Comparison of ENCODE assay signal across 8 cellular contexts in genomic region chr15:55318588-55319494, GRCh38. TPM values are rescaled to one million over a fixed set of nuclear protein-coding genes. Genes with fewer than 3 reads are reported as not detected.
DNase-seq lines count a peak whose midpoint lies in the region; ATAC-seq, FAIRE-seq and TF ChIP-seq lines count a peak whose summit lies in the region.

Gene PIGB, plus strand, starts transcription at chr15:55319222. Its CDS starts 29 bp downstream, at chr15:55319251.
Gene PIGBOS1, minus strand, starts transcription at chr15:55319123. Its CDS starts 1,331 bp downstream, at chr15:55317792.

- H3K9me3 Mint-ChIP-seq in progenitor cell of endocrine pancreas (ENCODE audit: low read depth): no peaks in the 10 kb centered on the region

- peak; percentile 93 for ATAC-seq in HG02798 (IDR thresholded peaks at IDR 0.05; ENCODE audit: poor library complexity, unreplicated experiment)
- ATAC-seq in left cardiac atrium: peak; percentile 98
- peak; percentile 99 for ATAC-seq in upper lobe of right lung

- peak; percentile 92 for TF ChIP-seq POLR2A in GM12892 (IDR thresholded peaks at IDR 0.05; ENCODE audit: low read depth, low read length)

- H3K4me1 Mint-ChIP-seq in progenitor cell of endocrine pancreas (ENCODE audit: low read depth): peaks cover 3% of the 10 kb centered on the region

- DNase-seq in GM12892 (ENCODE audit: insufficient read length) (peak; percentile 57), NCI-H1417 treated with DMSO at 0.1 percent for 48 hours (lab: John Stamatoyannopoulos, UW) (peak; percentile 22), T follicular helper cell (ENCODE audit: low read depth) (peak; percentile 54), left cardiac atrium (peak; percentile 89), progenitor cell of endocrine pancreas (ENCODE audit: low spot score, unreplicated experiment) (peak; percentile 53), upper lobe of right lung (peak; percentile 91)

- peak; percentile 94 for FAIRE-seq in GM12892 (lab: Jason Lieb, UNC)

- intact Hi-C loops in left cardiac atrium (cut with DNase I) (no loop called here), upper lobe of right lung (cut with DNase I) (no loop called here)

- H3K27ac Mint-ChIP-seq in progenitor cell of endocrine pancreas: peak within 1 kb of the TSS; percentile 98

- peaks cover 6% of the 10 kb centered on the region for H3K36me3 Mint-ChIP-seq in progenitor cell of endocrine pancreas (ENCODE audit: insufficient read depth)

- H3K4me3 Mint-ChIP-seq in progenitor cell of endocrine pancreas (ENCODE audit: low read depth): peak within 1 kb of the TSS; percentile 96

- H3K27ac ChIP-seq in adipose tissue (ENCODE audit: low read depth, low read length) (peak within 1 kb of the TSS; percentile 88), upper lobe of right lung (peak within 1 kb of the TSS; percentile 95)

- peak within 1 kb of the TSS; percentile 76 for H3K4me3 ChIP-seq in upper lobe of right lung

- 0 to 1% (median 1%) methylated on average over 49 of the region's 49 CpGs for WGBS in adipose tissue, 3 donors

- TF ChIP-seq CTCF in progenitor cell of endocrine pancreas (IDR thresholded peaks at IDR 0.05; ENCODE audit: unreplicated experiment): peak; percentile 19
- peak; percentile 10 for TF ChIP-seq CTCF in upper lobe of right lung (IDR thresholded peaks at IDR 0.05)

- H3K9me3 ChIP-seq in upper lobe of right lung: no peaks in the 10 kb centered on the region

- H3K4me1 ChIP-seq in upper lobe of right lung: peaks cover 30% of the 10 kb centered on the region

- H3K27me3 ChIP-seq in upper lobe of right lung: no peaks in the 10 kb centered on the region

- no peaks in the 10 kb centered on the region for H3K27me3 Mint-ChIP-seq in progenitor cell of endocrine pancreas

- H3K36me3 ChIP-seq in upper lobe of right lung: no peaks in the 10 kb centered on the region

RNA-seq across cellular contexts. Expression of gene PIGB, which starts in this region (rescaled TPM):
- polyA plus RNA-seq in GM12892 (2012; ENCODE audit: missing spikeins): 20.2 TPM
- polyA plus RNA-seq in adipose tissue: 1 to 10 TPM; 2.8 to 6.8 (median 5.5) TPM
- total RNA-seq in left cardiac atrium: 1 to 10 TPM; 4.2 to 7.5 TPM
- 16.2 and 17.6 TPM in 2 replicates for total RNA-seq in progenitor cell of endocrine pancreas
- 8.6 TPM for total RNA-seq in upper lobe of right lung

RNA-seq across cellular contexts. Expression of gene PIGBOS1, which starts in this region (rescaled TPM):
- 20.8 TPM for polyA plus RNA-seq in GM12892 (2012; ENCODE audit: missing spikeins)
- polyA plus RNA-seq in adipose tissue: 10 to 100 TPM in 2 of 3 donors, 1 to 10 TPM in 1; 9.7 to 22.2 (median 21.6) TPM
- total RNA-seq in left cardiac atrium (10 to 100 TPM in 1 of 2 donors, 1 to 10 TPM in 1; 8.6 to 12.6 TPM), progenitor cell of endocrine pancreas (13.5 and 13.6 TPM in 2 replicates), upper lobe of right lung (12.4 TPM)

Comparison
In these comparisons a context has a peak if more than half of its experiments do, and no peak if none do; other contexts are left out.
1. Peak in every context shown above with its lines: DNase-seq, ATAC-seq, H3K4me3 ChIP-seq and H3K27ac ChIP-seq.
2. DNase-seq: peak in every context shown above with its lines; median percentile 91 in upper lobe of right lung; 89 in left cardiac atrium; 57 in GM12892; 54 in T follicular helper cell; 53 in progenitor cell of endocrine pancreas; 22 in NCI-H1417 treated with DMSO at 0.1 percent for 48 hours.